Comparison of ENCODE assay signal across 1 cellular context in the genomic region with DNA sequence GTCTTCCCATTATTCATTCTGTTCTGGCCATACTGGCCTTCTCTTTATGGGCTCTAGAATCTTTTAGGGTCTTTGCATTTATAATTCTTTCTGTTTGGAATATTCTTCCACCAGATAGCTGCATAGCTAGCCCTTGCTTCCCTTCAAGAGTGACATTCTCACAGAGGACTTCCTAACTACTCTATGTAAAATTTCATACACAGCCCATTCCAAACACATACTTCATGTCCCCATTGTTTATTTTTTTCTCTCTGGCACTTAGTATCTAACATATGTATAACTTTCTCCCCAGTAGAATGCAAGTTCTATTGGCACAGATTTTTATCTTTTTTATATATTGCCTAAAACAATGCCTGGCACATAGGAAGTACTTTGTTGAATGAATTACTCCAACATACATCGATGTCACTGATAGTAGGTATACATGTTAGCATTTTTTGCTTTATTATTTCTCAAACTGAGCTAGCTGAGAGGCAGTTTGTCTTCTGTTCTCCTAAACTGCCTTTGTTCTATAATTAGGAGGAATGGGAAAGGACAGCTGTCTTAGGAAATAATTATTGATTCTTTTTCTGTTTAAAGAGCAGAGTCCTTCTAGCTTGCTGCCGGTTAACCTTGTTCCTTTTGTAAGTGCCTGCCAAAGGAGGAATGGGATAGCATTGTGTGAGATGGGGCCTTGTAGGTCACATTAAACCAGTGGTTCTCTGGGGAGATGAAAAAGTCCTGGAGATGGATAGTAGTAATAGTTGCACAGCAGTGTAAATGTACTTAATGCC.
A peak's percentile ranks its signal among the peaks of the same experiment; 100 is the strongest.
TF ChIP-seq lines count a peak whose summit lies in the region.

No MANE protein-coding gene starts in this region.

TF ChIP-seq in HepG2, 621 proteins besides CTCF, POLR2A, EP300 and RAD21 (continues in another document):
- TF ChIP-seq HDAC2 (CRISPR knock-in tag; IDR thresholded peaks at IDR 0.05) (peak; percentile 75; the same call in 1 of the 2 replicates), NR2F6 (IDR thresholded peaks at IDR 0.05) (0 out of 2 replicates have a peak, but pooled peaks have one; percentile 49), NR2F6 (CRISPR knock-in tag; IDR thresholded peaks at IDR 0.05) (peak; percentile 23; the same call in 1 of the 2 replicates), KLF16 (CRISPR knock-in tag; IDR thresholded peaks at IDR 0.05) (peak in 1 of 2 experiments; percentile 69; a peak in 1 of 4 replicates), FOXJ3 (CRISPR knock-in tag; IDR thresholded peaks at IDR 0.05; ENCODE audit: borderline replicate concordance) (peak; percentile 84; the same call in 1 of the 2 replicates), TEAD3 (CRISPR knock-in tag; optimal IDR thresholded peaks at IDR 0.05; ENCODE audit: borderline replicate concordance) (peak; percentile 15), POGK (CRISPR knock-in tag; conservative IDR thresholded peaks at IDR 0.05) (0 out of 2 replicates have a peak, but pooled peaks have one; percentile 50), MIXL1 (CRISPR knock-in tag; IDR thresholded peaks at IDR 0.05) (peak; percentile 98), ELF3 (CRISPR knock-in tag; IDR thresholded peaks at IDR 0.05) (peak; percentile 58), SOX13 (IDR thresholded peaks at IDR 0.05) (peak; percentile 73; the same call in 1 of the 2 replicates), SOX13 (CRISPR knock-in tag; conservative IDR thresholded peaks at IDR 0.05 in 1 of 2, IDR thresholded peaks at IDR 0.05 in 1 of 2) (peak in 1 of 2 experiments; percentile 93; a peak in 2 of 4 replicates), NKX3-1 (CRISPR knock-in tag; IDR thresholded peaks at IDR 0.05) (peak; percentile 50; the same call in 1 of the 2 replicates), ZNF607 (CRISPR knock-in tag; IDR thresholded peaks at IDR 0.05; ENCODE audit: borderline replicate concordance) (no peak), E2F1 (CRISPR knock-in tag; IDR thresholded peaks at IDR 0.05) (peak; percentile 25; the same call in 1 of the 2 replicates), ISL2 (CRISPR knock-in tag; IDR thresholded peaks at IDR 0.05) (peak; percentile 82), KDM6A (CRISPR knock-in tag; IDR thresholded peaks at IDR 0.05; ENCODE audit: low read depth) (peak; percentile 70), SOX5 (CRISPR knock-in tag; IDR thresholded peaks at IDR 0.05; ENCODE audit: borderline replicate concordance) (peak; percentile 91), NCOR1 (IDR thresholded peaks at IDR 0.05; ENCODE audit: borderline replicate concordance, low read length) (peak; percentile 75), SAP130 (CRISPR knock-in tag; IDR thresholded peaks at IDR 0.05; ENCODE audit: low read depth) (peak; percentile 60; the same call in 1 of the 2 replicates), HMG20A (CRISPR knock-in tag; IDR thresholded peaks at IDR 0.05; ENCODE audit: borderline replicate concordance) (peak; percentile 77), HOXA5 (CRISPR knock-in tag; IDR thresholded peaks at IDR 0.05) (no peak; the same call in 1 of the 2 replicates), HNF4G (IDR thresholded peaks at IDR 0.05; ENCODE audit: borderline replicate concordance, low read depth, low read length) (peak; percentile 62; the same call in 1 of the 2 replicates), HNF4G (CRISPR knock-in tag; IDR thresholded peaks at IDR 0.05; ENCODE audit: borderline replicate concordance, low read depth) (no peak), POGZ (CRISPR knock-in tag; IDR thresholded peaks at IDR 0.05) (peak; percentile 67; the same call in 1 of the 2 replicates), BCL6 (CRISPR knock-in tag; IDR thresholded peaks at IDR 0.05) (0 out of 2 replicates have a peak, but pooled peaks have one; percentile 56), ZNF501 (CRISPR knock-in tag; IDR thresholded peaks at IDR 0.05) (no peak), ZNF224 (CRISPR knock-in tag; IDR thresholded peaks at IDR 0.05) (no peak), ESRRA (CRISPR knock-in tag; IDR thresholded peaks at IDR 0.05; ENCODE audit: low read depth) (peak; percentile 44; the same call in 1 of the 2 replicates), YEATS2 (CRISPR knock-in tag; IDR thresholded peaks at IDR 0.05; ENCODE audit: borderline replicate concordance) (no peak), ARNT2 (CRISPR knock-in tag; IDR thresholded peaks at IDR 0.05; ENCODE audit: low read depth) (0 out of 2 replicates have a peak, but pooled peaks have one; percentile 31), NAIF1 (CRISPR knock-in tag; IDR thresholded peaks at IDR 0.05; ENCODE audit: borderline replicate concordance) (no peak), IRF2 (CRISPR knock-in tag; IDR thresholded peaks at IDR 0.05) (peak; percentile 55; the same call in 1 of the 2 replicates), EZH2 (conservative IDR thresholded peaks at IDR 0.05; ENCODE audit: low read depth, low read length) (no peak), ATF1 (CRISPR knock-in tag; IDR thresholded peaks at IDR 0.05) (peak; percentile 48; the same call in 1 of the 2 replicates), SALL1 (CRISPR knock-in tag; IDR thresholded peaks at IDR 0.05) (peak; percentile 27; the same call in 1 of the 2 replicates), ZMYM4 (CRISPR knock-in tag; IDR thresholded peaks at IDR 0.05) (peak; percentile 58; the same call in 1 of the 2 replicates), HNF4A (CRISPR knock-in tag; IDR thresholded peaks at IDR 0.05) (peak; percentile 91), ZNF354B (CRISPR knock-in tag; IDR thresholded peaks at IDR 0.05) (no peak), ARID3A (IDR thresholded peaks at IDR 0.05; ENCODE audit: low read depth, low read length) (peak; percentile 60), ZBTB7A (CRISPR knock-in tag; IDR thresholded peaks at IDR 0.05) (no peak), MAFK (conservative IDR thresholded peaks at IDR 0.05 in 1 of 2, IDR thresholded peaks at IDR 0.05 in 1 of 2; ENCODE audit: low read length in 2 of 2) (no peak), RAD51 (IDR thresholded peaks at IDR 0.05; ENCODE audit: borderline replicate concordance) (no peak), THAP11 (CRISPR knock-in tag; IDR thresholded peaks at IDR 0.05) (peak; percentile 66), ZNF335 (CRISPR knock-in tag; IDR thresholded peaks at IDR 0.05) (peak; percentile 84; the same call in 1 of the 2 replicates), GATAD2A (CRISPR knock-in tag; IDR thresholded peaks at IDR 0.05) (peak; percentile 98), ONECUT2 (CRISPR knock-in tag; IDR thresholded peaks at IDR 0.05) (peak; percentile 96), MTERF4 (CRISPR knock-in tag; IDR thresholded peaks at IDR 0.05) (no peak), SIN3B (IDR thresholded peaks at IDR 0.05; ENCODE audit: low read length) (no peak)
- TF ChIP-seq, protein P1, sequence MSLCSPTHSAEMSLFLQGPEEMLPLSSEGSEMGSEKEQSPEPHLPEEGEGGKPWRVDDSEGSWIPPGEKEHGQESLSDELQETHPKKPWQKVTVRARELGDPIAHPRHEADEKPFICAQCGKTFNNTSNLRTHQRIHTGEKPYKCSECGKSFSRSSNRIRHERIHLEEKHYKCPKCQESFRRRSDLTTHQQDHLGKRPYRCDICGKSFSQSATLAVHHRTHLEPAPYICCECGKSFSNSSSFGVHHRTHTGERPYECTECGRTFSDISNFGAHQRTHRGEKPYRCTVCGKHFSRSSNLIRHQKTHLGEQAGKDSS (CRISPR knock-in tag; IDR thresholded peaks at IDR 0.05; ENCODE audit: borderline replicate concordance, low read depth), result no peak
- TF ChIP-seq, protein P2, sequence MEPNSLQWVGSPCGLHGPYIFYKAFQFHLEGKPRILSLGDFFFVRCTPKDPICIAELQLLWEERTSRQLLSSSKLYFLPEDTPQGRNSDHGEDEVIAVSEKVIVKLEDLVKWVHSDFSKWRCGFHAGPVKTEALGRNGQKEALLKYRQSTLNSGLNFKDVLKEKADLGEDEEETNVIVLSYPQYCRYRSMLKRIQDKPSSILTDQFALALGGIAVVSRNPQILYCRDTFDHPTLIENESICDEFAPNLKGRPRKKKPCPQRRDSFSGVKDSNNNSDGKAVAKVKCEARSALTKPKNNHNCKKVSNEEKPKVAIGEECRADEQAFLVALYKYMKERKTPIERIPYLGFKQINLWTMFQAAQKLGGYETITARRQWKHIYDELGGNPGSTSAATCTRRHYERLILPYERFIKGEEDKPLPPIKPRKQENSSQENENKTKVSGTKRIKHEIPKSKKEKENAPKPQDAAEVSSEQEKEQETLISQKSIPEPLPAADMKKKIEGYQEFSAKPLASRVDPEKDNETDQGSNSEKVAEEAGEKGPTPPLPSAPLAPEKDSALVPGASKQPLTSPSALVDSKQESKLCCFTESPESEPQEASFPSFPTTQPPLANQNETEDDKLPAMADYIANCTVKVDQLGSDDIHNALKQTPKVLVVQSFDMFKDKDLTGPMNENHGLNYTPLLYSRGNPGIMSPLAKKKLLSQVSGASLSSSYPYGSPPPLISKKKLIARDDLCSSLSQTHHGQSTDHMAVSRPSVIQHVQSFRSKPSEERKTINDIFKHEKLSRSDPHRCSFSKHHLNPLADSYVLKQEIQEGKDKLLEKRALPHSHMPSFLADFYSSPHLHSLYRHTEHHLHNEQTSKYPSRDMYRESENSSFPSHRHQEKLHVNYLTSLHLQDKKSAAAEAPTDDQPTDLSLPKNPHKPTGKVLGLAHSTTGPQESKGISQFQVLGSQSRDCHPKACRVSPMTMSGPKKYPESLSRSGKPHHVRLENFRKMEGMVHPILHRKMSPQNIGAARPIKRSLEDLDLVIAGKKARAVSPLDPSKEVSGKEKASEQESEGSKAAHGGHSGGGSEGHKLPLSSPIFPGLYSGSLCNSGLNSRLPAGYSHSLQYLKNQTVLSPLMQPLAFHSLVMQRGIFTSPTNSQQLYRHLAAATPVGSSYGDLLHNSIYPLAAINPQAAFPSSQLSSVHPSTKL (CRISPR knock-in tag; IDR thresholded peaks at IDR 0.05), result peak; percentile 88
- TF ChIP-seq, protein P3, sequence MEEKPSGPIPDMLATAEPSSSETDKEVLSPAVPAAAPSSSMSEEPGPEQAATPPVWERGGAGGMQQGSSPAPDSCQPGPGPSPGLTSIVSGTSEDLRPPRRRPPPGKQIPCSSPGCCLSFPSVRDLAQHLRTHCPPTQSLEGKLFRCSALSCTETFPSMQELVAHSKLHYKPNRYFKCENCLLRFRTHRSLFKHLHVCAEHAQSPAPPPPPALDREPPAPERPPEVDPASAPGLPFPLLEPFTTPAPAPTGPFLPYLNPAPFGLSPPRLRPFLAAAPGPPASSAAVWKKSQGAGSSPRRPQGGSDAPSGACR (CRISPR knock-in tag; IDR thresholded peaks at IDR 0.05), result peak; percentile 17; the same call in 1 of the 2 replicates
- TF ChIP-seq, protein P4, sequence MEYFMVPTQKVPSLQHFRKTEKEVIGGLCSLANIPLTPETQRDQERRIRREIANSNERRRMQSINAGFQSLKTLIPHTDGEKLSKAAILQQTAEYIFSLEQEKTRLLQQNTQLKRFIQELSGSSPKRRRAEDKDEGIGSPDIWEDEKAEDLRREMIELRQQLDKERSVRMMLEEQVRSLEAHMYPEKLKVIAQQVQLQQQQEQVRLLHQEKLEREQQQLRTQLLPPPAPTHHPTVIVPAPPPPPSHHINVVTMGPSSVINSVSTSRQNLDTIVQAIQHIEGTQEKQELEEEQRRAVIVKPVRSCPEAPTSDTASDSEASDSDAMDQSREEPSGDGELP (IDR thresholded peaks at IDR 0.05; ENCODE audit: borderline replicate concordance, low read depth), result peak; percentile 59
